Comparison of ENCODE assay signal across 10 cellular contexts in genomic region chr7:46486264-46487206, GRCh38.
DNase-seq lines count a peak whose midpoint lies in the region; ATAC-seq and FAIRE-seq lines count a peak whose summit lies in the region.
"Had no signal": no experiment of that assay in that cellular context is flagged by ENCODE, and none has a peak within 500 bp of the region (broad histone marks: within the 10 kb centered on the region; RNA-seq: fewer than 3 reads in every experiment).

No MANE protein-coding gene starts in this region.

- DNase-seq in stimulated activated CD4-positive, alpha-beta T cell treated with anti-CD3 and anti-CD28 coated beads, Interleukin-1b, Interleukin-23, amount 100 ng/mL, for 48 hours, result peak; percentile 2
- no peak for DNase-seq in stimulated activated CD4-positive, alpha-beta T cell treated with anti-CD3 and anti-CD28 coated beads, Interleukin-12 subunit alpha, Interleukin-12 subunit beta, amount 100 ng/mL, for 4 hours
- peak; percentile 80 for DNase-seq in dedifferentiated amniotic fluid mesenchymal stem cell (ENCODE audit: extremely low spot score)
- DNase-seq in left kidney (ENCODE audit: low read depth, low spot score), result peak; percentile 14
- DNase-seq in activated CD4-positive, CD25-positive, alpha-beta regulatory T cell treated with anti-CD3 and anti-CD28 coated beads, Interleukin-2, amount 50 U/mL, for 72 hours, result no peak
- DNase-seq in NCI-H69 (lab: John Stamatoyannopoulos, UW), result no peak
- DNase-seq in HTR-8/SVneo (ENCODE audit: insufficient read length, low spot score), result no peak
- DNase-seq: activated CD4-positive, alpha-beta T cell treated with anti-CD3 and anti-CD28 coated beads for 4 hours; NCI-H1092 treated with DMSO at 0.1 percent for 48 hours had no signal

- no peak for FAIRE-seq in HTR-8/SVneo (lab: Jason Lieb, UNC)

- ATAC-seq in GM18870 (IDR thresholded peaks at IDR 0.05; ENCODE audit: unreplicated experiment), result no peak

Comparison
In these comparisons a context has a peak if more than half of its experiments do, and no peak if none do; other contexts are left out.
1. DNase-seq: peak in stimulated activated CD4-positive, alpha-beta T cell treated with anti-CD3 and anti-CD28 coated beads, Interleukin-1b, Interleukin-23, amount 100 ng/mL, for 48 hours (single experiment), dedifferentiated amniotic fluid mesenchymal stem cell (single experiment) and left kidney (single experiment); none in stimulated activated CD4-positive, alpha-beta T cell treated with anti-CD3 and anti-CD28 coated beads, Interleukin-12 subunit alpha, Interleukin-12 subunit beta, amount 100 ng/mL, for 4 hours (single experiment), activated CD4-positive, CD25-positive, alpha-beta regulatory T cell treated with anti-CD3 and anti-CD28 coated beads, Interleukin-2, amount 50 U/mL, for 72 hours (single experiment), NCI-H69 (single experiment) and HTR-8/SVneo (single experiment).